Comparison of ENCODE assay signal across 24 cellular contexts in the genomic region with DNA sequence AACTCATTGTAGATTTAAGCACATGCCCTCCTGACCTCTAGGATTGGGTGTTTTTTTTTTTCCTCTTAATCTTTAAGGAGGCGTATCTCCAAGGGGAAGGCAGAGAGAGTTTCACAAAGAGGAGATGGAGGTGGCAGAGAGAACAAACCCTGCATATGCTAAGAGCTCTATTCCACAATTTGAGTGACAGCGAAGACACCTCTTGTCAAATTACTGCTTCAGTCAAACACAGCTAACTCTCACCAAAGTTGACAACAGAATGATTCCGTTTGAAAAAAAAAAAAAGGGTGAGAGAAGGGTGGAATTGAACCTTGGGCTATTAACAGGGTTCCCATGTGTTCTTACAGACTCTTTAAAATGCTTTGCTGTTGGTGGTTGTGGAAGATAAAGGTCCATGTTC.
"Had no signal": no experiment of that assay in that cellular context is flagged by ENCODE, and none has a peak within 500 bp of the region (broad histone marks: within the 10 kb centered on the region; RNA-seq: fewer than 3 reads in every experiment).

No MANE protein-coding gene starts in this region.

- H3K36me3 ChIP-seq: stomach, suprapubic skin, thoracic aorta, thyroid gland, tibial artery, tibial nerve, transverse colon, upper lobe of left lung, upper lobe of right lung, uterus, vagina had no signal

- H3K27me3 ChIP-seq: testis, thyroid gland, tibial nerve, transverse colon, upper lobe of left lung, upper lobe of right lung, uterus, vagina had no signal

- H3K4me3 ChIP-seq: stomach, suprapubic skin, testis, thoracic aorta, thyroid gland, tibial artery, tibial nerve, transverse colon, upper lobe of left lung, upper lobe of right lung, uterus, vagina had no signal

- DNase-seq: stimulated activated CD4-positive, alpha-beta T cell treated with anti-CD3 and anti-CD28 coated beads, Interleukin-2, amount 100 ng/mL, for 48 hours; stimulated activated CD4-positive, alpha-beta T cell treated with anti-CD3 and anti-CD28 coated beads, Interleukin-4, amount 100 ng/mL, for 1 hour; stimulated activated CD4-positive, alpha-beta T cell treated with anti-CD3 and anti-CD28 coated beads, Interleukin-4, amount 100 ng/mL, for 24 hours; stimulated activated CD4-positive, alpha-beta T cell treated with anti-CD3 and anti-CD28 coated beads, Interleukin-4, amount 100 ng/mL, for 4 hours; stimulated activated CD8-positive, alpha-beta memory T cell treated with anti-CD3 and anti-CD28 coated beads, Interleukin-4, amount 100 ng/mL, for 48 hours; stimulated activated naive B cell treated with anti-CD40 and anti-IgM and Interleukin-4, amounts not matched to agents 10 μg/mL and 1 μg/mL and 100 μg/mL, for 72 hours; stimulated activated naive CD4-positive, alpha-beta T cell; stimulated activated naive CD4-positive, alpha-beta T cell treated with Interleukin-2 at 50 U/mL for 16 hours; stimulated activated naive CD8-positive, alpha-beta T cell treated with anti-CD3 and anti-CD28 coated beads, Interleukin-15, amount 100 ng/mL, for 72 hours; stimulated activated naive CD8-positive, alpha-beta T cell treated with anti-CD3 and anti-CD28 coated beads, Interleukin-15, Interleukin-2, amounts not matched to agents 100 U/mL and 50 U/mL, for 24 hours; stomach; substantia nigra; testis; thyroid gland; tibial artery; transverse colon; trophoblast cell; upper lobe of left lung; upper lobe of right lung; uterus had no signal

- H3K27ac ChIP-seq: stomach, suprapubic skin, testis, thoracic aorta, thyroid gland, tibial artery, tibial nerve, transverse colon, upper lobe of left lung, upper lobe of right lung, uterus, vagina had no signal

- H3K9me3 ChIP-seq: stomach, suprapubic skin, testis, thoracic aorta, thyroid gland, tibial artery, tibial nerve, transverse colon, upper lobe of left lung, upper lobe of right lung, uterus, vagina had no signal
